1 cellular context compared by ENCODE assay signal in genomic region chr19:41888926-41889325, GRCh38.
TF ChIP-seq lines count a peak whose summit lies in the region.

No MANE protein-coding gene starts in this region.

TF ChIP-seq in HCT116, 20 proteins besides CTCF, POLR2A, EP300 and RAD21:
- TF ChIP-seq SRF (IDR thresholded peaks at IDR 0.05; ENCODE audit: low read depth) = no peak
- no peak for TF ChIP-seq ZFX (IDR thresholded peaks at IDR 0.05)
- TF ChIP-seq FOSL1 (IDR thresholded peaks at IDR 0.05; ENCODE audit: low read depth) = no peak
- no peak for TF ChIP-seq TCF7L2 (IDR thresholded peaks at IDR 0.05; ENCODE audit: borderline replicate concordance, extremely low read depth, insufficient read depth, insufficient read length)
- TF ChIP-seq ATF3 (IDR thresholded peaks at IDR 0.05) = no peak
- TF ChIP-seq CEBPB (IDR thresholded peaks at IDR 0.05; ENCODE audit: low read depth) = no peak
- no peak for TF ChIP-seq EZH2phosphoT487 (IDR thresholded peaks at IDR 0.05; ENCODE audit: borderline replicate concordance)
- no peak for TF ChIP-seq ELF1 (IDR thresholded peaks at IDR 0.05; ENCODE audit: borderline replicate concordance, low read depth)
- no peak for TF ChIP-seq YY1 (IDR thresholded peaks at IDR 0.05; ENCODE audit: extremely low read depth, insufficient replicate concordance, low read depth, low read length)
- no peak for TF ChIP-seq ZNF274 (IDR thresholded peaks at IDR 0.05; ENCODE audit: low read depth, low read length)
- TF ChIP-seq EGR1 (IDR thresholded peaks at IDR 0.05; ENCODE audit: low read depth) = no peak
- no peak for TF ChIP-seq CBX3 (IDR thresholded peaks at IDR 0.05; ENCODE audit: low read depth)
- no peak for TF ChIP-seq SIN3A (IDR thresholded peaks at IDR 0.05; ENCODE audit: low read depth)
- TF ChIP-seq, protein P1, sequence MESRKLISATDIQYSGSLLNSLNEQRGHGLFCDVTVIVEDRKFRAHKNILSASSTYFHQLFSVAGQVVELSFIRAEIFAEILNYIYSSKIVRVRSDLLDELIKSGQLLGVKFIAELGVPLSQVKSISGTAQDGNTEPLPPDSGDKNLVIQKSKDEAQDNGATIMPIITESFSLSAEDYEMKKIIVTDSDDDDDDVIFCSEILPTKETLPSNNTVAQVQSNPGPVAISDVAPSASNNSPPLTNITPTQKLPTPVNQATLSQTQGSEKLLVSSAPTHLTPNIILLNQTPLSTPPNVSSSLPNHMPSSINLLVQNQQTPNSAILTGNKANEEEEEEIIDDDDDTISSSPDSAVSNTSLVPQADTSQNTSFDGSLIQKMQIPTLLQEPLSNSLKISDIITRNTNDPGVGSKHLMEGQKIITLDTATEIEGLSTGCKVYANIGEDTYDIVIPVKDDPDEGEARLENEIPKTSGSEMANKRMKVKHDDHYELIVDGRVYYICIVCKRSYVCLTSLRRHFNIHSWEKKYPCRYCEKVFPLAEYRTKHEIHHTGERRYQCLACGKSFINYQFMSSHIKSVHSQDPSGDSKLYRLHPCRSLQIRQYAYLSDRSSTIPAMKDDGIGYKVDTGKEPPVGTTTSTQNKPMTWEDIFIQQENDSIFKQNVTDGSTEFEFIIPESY (IDR thresholded peaks at IDR 0.05; ENCODE audit: extremely low read depth, insufficient replicate concordance, low read length) = no peak
- no peak for TF ChIP-seq MAX (IDR thresholded peaks at IDR 0.05)
- TF ChIP-seq JUND (IDR thresholded peaks at IDR 0.05) = no peak
- TF ChIP-seq SP1 (IDR thresholded peaks at IDR 0.05; ENCODE audit: low read depth) = no peak
- TF ChIP-seq EZH2 (IDR thresholded peaks at IDR 0.05) = no peak
